In the genomic region with DNA sequence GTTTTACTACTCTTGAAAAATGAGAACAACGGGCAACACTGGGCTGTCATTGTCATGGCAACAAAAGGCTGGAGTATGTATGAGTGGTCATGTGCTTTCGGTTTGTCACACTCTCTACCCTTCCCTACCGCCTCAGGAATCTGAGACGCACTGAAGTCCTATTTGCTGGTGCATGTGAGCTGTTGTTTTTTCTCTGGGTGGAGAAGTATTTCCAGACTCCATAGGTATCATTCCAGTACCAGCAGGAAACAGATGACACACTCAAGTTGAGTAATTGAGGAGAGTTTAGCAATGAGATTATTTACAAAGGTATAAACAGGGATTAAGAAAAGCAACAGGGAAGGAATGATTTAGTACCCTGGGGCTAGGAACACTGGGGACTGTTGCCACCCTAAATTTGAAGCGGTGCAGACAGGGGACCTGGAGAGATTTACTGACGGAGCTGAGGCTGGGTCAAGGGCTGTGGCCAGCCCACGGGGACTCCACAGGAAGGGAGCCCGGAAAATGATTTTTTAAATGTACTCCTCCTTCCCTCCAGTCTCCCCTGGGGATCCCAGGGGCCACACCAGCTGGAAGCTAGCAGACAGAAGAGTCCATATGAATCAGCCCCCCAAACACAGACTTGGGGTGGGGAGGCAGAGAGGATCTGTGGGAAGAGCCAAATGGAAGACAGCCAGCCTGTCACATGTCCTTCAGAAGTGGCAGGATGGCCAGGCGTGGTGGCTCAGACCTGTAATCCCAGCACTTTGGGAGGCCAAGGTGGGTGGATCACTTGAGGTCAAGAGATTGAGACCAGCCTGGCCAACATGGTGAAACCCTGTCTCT, we compare ENCODE assay signal across 1 cellular context.
TF ChIP-seq lines count a peak whose summit lies in the region.

No MANE protein-coding gene starts in this region.

TF ChIP-seq in HEK293, 187 proteins besides CTCF, POLR2A, EP300 and RAD21 (continued from another document and continues in another):
- TF ChIP-seq ZFHX2 (tag by site-specific recombination; conservative IDR thresholded peaks at IDR 0.05) = no peak
- TF ChIP-seq GLIS1 (tag by site-specific recombination; IDR thresholded peaks at IDR 0.05) = peak; percentile 80
- peak; percentile 50; the same call in 1 of the 2 replicates for TF ChIP-seq SCRT1 (tag by site-specific recombination; IDR thresholded peaks at IDR 0.05; ENCODE audit: borderline replicate concordance)
- TF ChIP-seq PRDM1 (tag by site-specific recombination; IDR thresholded peaks at IDR 0.05) = 0 out of 2 replicates have a peak, but pooled peaks have one; percentile 14
- TF ChIP-seq HIC1 (tag by site-specific recombination; IDR thresholded peaks at IDR 0.05) = peak; percentile 70; the same call in 1 of the 2 replicates
- no peak for TF ChIP-seq ZNF777 (tag by site-specific recombination; IDR thresholded peaks at IDR 0.05; ENCODE audit: borderline replicate concordance)
- TF ChIP-seq ZNF776 (tag by site-specific recombination; IDR thresholded peaks at IDR 0.05; ENCODE audit: borderline replicate concordance) = no peak
- no peak for TF ChIP-seq ZNF155 (tag by site-specific recombination; IDR thresholded peaks at IDR 0.05)
- TF ChIP-seq PRDM6 (tag by site-specific recombination; IDR thresholded peaks at IDR 0.05) = peak; percentile 93
- no peak for TF ChIP-seq ZNF398 (tag by site-specific recombination; IDR thresholded peaks at IDR 0.05)
- no peak for TF ChIP-seq ZNF548 (tag by site-specific recombination; IDR thresholded peaks at IDR 0.05)
- no peak for TF ChIP-seq HOXD13 (CRISPR knock-in tag; IDR thresholded peaks at IDR 0.05; ENCODE audit: borderline replicate concordance)
- no peak for TF ChIP-seq EGR2 (tag by site-specific recombination; IDR thresholded peaks at IDR 0.05; ENCODE audit: low read depth)
- no peak for TF ChIP-seq ZNF362 (tag by site-specific recombination; IDR thresholded peaks at IDR 0.05)
- peak; percentile 85 for TF ChIP-seq KLF8 (tag by site-specific recombination; IDR thresholded peaks at IDR 0.05)
- peak; percentile 84; the same call in 1 of the 2 replicates for TF ChIP-seq ZNF391 (tag by site-specific recombination; IDR thresholded peaks at IDR 0.05; ENCODE audit: borderline replicate concordance, low read depth)
- TF ChIP-seq GLI4 (tag by site-specific recombination; IDR thresholded peaks at IDR 0.05) = no peak
- no peak for TF ChIP-seq KLF9 (tag by site-specific recombination; IDR thresholded peaks at IDR 0.05; ENCODE audit: low read depth)
- TF ChIP-seq ZNF600 (tag by site-specific recombination; IDR thresholded peaks at IDR 0.05) = 0 out of 2 replicates have a peak, but pooled peaks have one; percentile 42
- TF ChIP-seq ZFP69B (tag by site-specific recombination; IDR thresholded peaks at IDR 0.05) = 0 out of 2 replicates have a peak, but pooled peaks have one; percentile 16
- no peak for TF ChIP-seq ZNF626 (tag by site-specific recombination; IDR thresholded peaks at IDR 0.05)
- TF ChIP-seq ZNF184 (tag by site-specific recombination; IDR thresholded peaks at IDR 0.05) = peak; percentile 46; the same call in 1 of the 2 replicates
- peak; percentile 83 for TF ChIP-seq OSR2 (tag by site-specific recombination; IDR thresholded peaks at IDR 0.05)
- no peak for TF ChIP-seq ZNF37A (tag by site-specific recombination; IDR thresholded peaks at IDR 0.05)
- TF ChIP-seq ZNF350 (tag by site-specific recombination; IDR thresholded peaks at IDR 0.05) = no peak
- TF ChIP-seq KLF10 (tag by site-specific recombination; IDR thresholded peaks at IDR 0.05) = peak; percentile 57; the same call in 1 of the 2 replicates
- TF ChIP-seq, protein P1, sequence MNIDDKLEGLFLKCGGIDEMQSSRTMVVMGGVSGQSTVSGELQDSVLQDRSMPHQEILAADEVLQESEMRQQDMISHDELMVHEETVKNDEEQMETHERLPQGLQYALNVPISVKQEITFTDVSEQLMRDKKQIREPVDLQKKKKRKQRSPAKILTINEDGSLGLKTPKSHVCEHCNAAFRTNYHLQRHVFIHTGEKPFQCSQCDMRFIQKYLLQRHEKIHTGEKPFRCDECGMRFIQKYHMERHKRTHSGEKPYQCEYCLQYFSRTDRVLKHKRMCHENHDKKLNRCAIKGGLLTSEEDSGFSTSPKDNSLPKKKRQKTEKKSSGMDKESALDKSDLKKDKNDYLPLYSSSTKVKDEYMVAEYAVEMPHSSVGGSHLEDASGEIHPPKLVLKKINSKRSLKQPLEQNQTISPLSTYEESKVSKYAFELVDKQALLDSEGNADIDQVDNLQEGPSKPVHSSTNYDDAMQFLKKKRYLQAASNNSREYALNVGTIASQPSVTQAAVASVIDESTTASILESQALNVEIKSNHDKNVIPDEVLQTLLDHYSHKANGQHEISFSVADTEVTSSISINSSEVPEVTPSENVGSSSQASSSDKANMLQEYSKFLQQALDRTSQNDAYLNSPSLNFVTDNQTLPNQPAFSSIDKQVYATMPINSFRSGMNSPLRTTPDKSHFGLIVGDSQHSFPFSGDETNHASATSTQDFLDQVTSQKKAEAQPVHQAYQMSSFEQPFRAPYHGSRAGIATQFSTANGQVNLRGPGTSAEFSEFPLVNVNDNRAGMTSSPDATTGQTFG (tag by site-specific recombination; IDR thresholded peaks at IDR 0.05; ENCODE audit: borderline replicate concordance) = no peak
- peak; percentile 72; the same call in 1 of the 2 replicates for TF ChIP-seq ZBTB44 (tag by site-specific recombination; IDR thresholded peaks at IDR 0.05)
- TF ChIP-seq ELK4 (IDR thresholded peaks at IDR 0.05; ENCODE audit: borderline replicate concordance, low read depth, low read length) = no peak
- no peak for TF ChIP-seq REST (tag by site-specific recombination; IDR thresholded peaks at IDR 0.05)
- TF ChIP-seq, protein P2, sequence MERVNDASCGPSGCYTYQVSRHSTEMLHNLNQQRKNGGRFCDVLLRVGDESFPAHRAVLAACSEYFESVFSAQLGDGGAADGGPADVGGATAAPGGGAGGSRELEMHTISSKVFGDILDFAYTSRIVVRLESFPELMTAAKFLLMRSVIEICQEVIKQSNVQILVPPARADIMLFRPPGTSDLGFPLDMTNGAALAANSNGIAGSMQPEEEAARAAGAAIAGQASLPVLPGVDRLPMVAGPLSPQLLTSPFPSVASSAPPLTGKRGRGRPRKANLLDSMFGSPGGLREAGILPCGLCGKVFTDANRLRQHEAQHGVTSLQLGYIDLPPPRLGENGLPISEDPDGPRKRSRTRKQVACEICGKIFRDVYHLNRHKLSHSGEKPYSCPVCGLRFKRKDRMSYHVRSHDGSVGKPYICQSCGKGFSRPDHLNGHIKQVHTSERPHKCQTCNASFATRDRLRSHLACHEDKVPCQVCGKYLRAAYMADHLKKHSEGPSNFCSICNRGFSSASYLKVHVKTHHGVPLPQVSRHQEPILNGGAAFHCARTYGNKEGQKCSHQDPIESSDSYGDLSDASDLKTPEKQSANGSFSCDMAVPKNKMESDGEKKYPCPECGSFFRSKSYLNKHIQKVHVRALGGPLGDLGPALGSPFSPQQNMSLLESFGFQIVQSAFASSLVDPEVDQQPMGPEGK (tag by site-specific recombination; IDR thresholded peaks at IDR 0.05) = 0 out of 2 replicates have a peak, but pooled peaks have one; percentile 44
- TF ChIP-seq, protein P3, sequence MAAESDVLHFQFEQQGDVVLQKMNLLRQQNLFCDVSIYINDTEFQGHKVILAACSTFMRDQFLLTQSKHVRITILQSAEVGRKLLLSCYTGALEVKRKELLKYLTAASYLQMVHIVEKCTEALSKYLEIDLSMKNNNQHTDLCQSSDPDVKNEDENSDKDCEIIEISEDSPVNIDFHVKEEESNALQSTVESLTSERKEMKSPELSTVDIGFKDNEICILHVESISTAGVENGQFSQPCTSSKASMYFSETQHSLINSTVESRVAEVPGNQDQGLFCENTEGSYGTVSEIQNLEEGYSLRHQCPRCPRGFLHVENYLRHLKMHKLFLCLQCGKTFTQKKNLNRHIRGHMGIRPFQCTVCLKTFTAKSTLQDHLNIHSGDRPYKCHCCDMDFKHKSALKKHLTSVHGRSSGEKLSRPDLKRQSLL (tag by site-specific recombination; IDR thresholded peaks at IDR 0.05) = no peak
